Comparison of ENCODE assay signal across 6 cellular contexts in the genomic region with DNA sequence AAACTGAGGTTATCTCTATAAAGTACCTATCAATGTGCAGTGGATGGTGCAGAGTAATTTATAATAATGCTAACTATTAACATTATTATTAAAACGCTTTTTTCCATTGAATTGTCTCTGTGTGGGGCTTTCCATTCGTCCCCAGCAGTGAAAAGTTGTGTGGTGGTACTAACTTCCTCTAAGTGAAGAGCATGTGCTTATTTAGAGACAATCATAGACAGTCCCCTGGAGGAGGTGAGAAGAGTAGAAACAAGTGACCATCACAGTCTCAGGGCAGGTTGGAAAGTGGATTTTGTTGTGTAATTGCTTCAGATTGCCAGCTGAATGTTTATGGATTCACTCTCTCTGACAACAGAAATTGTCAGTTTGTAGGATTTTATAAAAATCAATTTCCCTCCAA. TPM values are rescaled to one million over a fixed set of nuclear protein-coding genes. Genes with fewer than 3 reads are reported as not detected.
"Had no signal": no experiment of that assay in that cellular context is flagged by ENCODE, and none has a peak within 500 bp of the region (broad histone marks: within the 10 kb centered on the region; RNA-seq: fewer than 3 reads in every experiment).

No MANE protein-coding gene starts in this region.

RNA-seq across cellular contexts. Expression of gene OR2A42, which starts 8.4 kb away (rescaled TPM):
- total RNA-seq: HepG2, HT-29, HT1080, IMR-90, K562 had no signal
- polyA plus RNA-seq: HepG2, IgD-negative memory B cell, IMR-90, K562 had no signal

RNA-seq across cellular contexts. Expression of gene OR2A7, which starts 33.6 kb away (rescaled TPM):
- total RNA-seq: HepG2, HT1080, IMR-90, K562 had no signal
- polyA plus RNA-seq: HepG2, IMR-90 had no signal

RNA-seq across cellular contexts. Expression of gene ARHGEF35, which starts 35.4 kb away (rescaled TPM):
- total RNA-seq: IMR-90 had no signal
- polyA plus RNA-seq: HepG2, IMR-90 had no signal

RNA-seq across cellular contexts. Expression of gene CTAGE8, which starts 38.1 kb away (rescaled TPM):
- total RNA-seq: HepG2, HT-29, HT1080, IMR-90 had no signal
- polyA plus RNA-seq: HepG2, IMR-90 had no signal

RNA-seq across cellular contexts. Expression of gene CTAGE4, which starts 47.8 kb away (rescaled TPM):
- total RNA-seq: HepG2, IMR-90 had no signal
- polyA plus RNA-seq: HepG2, IgD-negative memory B cell had no signal
